In genomic region chr11:66799815-66800214, GRCh38 we compare ENCODE assay signal across 1 cellular context.
TF ChIP-seq lines count a peak whose summit lies in the region.

No MANE protein-coding gene starts in this region.

TF ChIP-seq in K562, 482 proteins besides CTCF, POLR2A, EP300 and RAD21:
- TF ChIP-seq ZNF121 (CRISPR knock-in tag; conservative IDR thresholded peaks at IDR 0.05) = peak; percentile 91
